Comparison of ENCODE assay signal across 9 cellular contexts in genomic region chr9:93028448-93029006, GRCh38. TPM values are rescaled to one million over a fixed set of nuclear protein-coding genes. Genes with fewer than 3 reads are reported as not detected.
DNase-seq lines count a peak whose midpoint lies in the region; ATAC-seq and TF ChIP-seq lines count a peak whose summit lies in the region.
"Had no signal": no experiment of that assay in that cellular context is flagged by ENCODE, and none has a peak within 500 bp of the region (broad histone marks: within the 10 kb centered on the region; RNA-seq: fewer than 3 reads in every experiment).

No MANE protein-coding gene starts in this region.

- RAD21 ChIA-PET in HCT116 (lab: Charles Lee; ENCODE audit: low non-redundant PET in 1 of 2, low total read pairs in 2 of 2, uncharacterized antibody in 2 of 2, unreplicated experiment in 2 of 2) = no interaction called here

- H3K36me3 ChIP-seq in HCT116 (ENCODE audit: control insufficient read depth in 1 of 2, insufficient read depth in 2 of 2, low read length in 2 of 2) = no peaks in the 10 kb centered on the region

- no peaks in the 10 kb centered on the region for H3K9me3 Mint-ChIP-seq in activated naive CD8-positive, alpha-beta T cell treated with anti-CD3 and anti-CD28 coated beads, Interleukin-2, amount 10 ng/mL, durations not matched to agents 7 days and 5 days

- no peaks in the 10 kb centered on the region for H3K27me3 Mint-ChIP-seq in T-helper 17 cell
- no peaks in the 10 kb centered on the region for H3K27me3 Mint-ChIP-seq in activated naive CD8-positive, alpha-beta T cell treated with anti-CD3 and anti-CD28 coated beads, Interleukin-2, amount 10 ng/mL, durations not matched to agents 7 days and 5 days

- ATAC-seq in HCT116 = peak; percentile 9; the same call in 1 of the 2 replicates
- ATAC-seq in T-helper 17 cell = peak; percentile 93
- peak; percentile 84 for ATAC-seq in activated naive CD8-positive, alpha-beta T cell treated with anti-CD3 and anti-CD28 coated beads, Interleukin-2, amount 10 ng/mL, durations not matched to agents 7 days and 5 days (ENCODE audit: low read depth)
- ATAC-seq in left lobe of liver = no peak
- no peak for ATAC-seq in HG02973 (IDR thresholded peaks at IDR 0.05; ENCODE audit: unreplicated experiment)
- no peak for ATAC-seq in GM21529 (IDR thresholded peaks at IDR 0.05; ENCODE audit: unreplicated experiment)

- no peaks in the 10 kb centered on the region for H3K27me3 ChIP-seq in HCT116 (ENCODE audit: insufficient read depth, low read length)

- peak overlapping the region; percentile 99 for H3K27ac Mint-ChIP-seq in T-helper 17 cell
- H3K27ac Mint-ChIP-seq in activated naive CD8-positive, alpha-beta T cell treated with anti-CD3 and anti-CD28 coated beads, Interleukin-2, amount 10 ng/mL, durations not matched to agents 7 days and 5 days = peak overlapping the region; percentile 90

- TF ChIP-seq POLR2A in HCT116 (IDR thresholded peaks at IDR 0.05; ENCODE audit: borderline replicate concordance, extremely low read depth, insufficient read depth, insufficient read length) = no peak

- POLR2A ChIA-PET in HCT116 (lab: Charles Lee) = no interaction called here
- POLR2A ChIA-PET in activated naive CD8-positive, alpha-beta T cell treated with anti-CD3 and anti-CD28 coated beads, Interleukin-2, amount 10 ng/mL, durations not matched to agents 7 days and 5 days (lab: Charles Lee) = interaction anchor here (0.6 to 2.4 kb wide), 20 partner anchors 13 to 106 kb away, joined by 3 to 25 read pairs (median 5); partner anchors contain the start of genes CARD19 and NINJ1

- peak overlapping the region; percentile 86 for H3K4me3 Mint-ChIP-seq in T-helper 17 cell
- H3K4me3 Mint-ChIP-seq in activated naive CD8-positive, alpha-beta T cell treated with anti-CD3 and anti-CD28 coated beads, Interleukin-2, amount 10 ng/mL, durations not matched to agents 7 days and 5 days = peak overlapping the region; percentile 74

- no peaks in the 10 kb centered on the region for H3K9me2 ChIP-seq in HCT116 (ENCODE audit: insufficient read depth)

- H3K9ac ChIP-seq in HCT116 (ENCODE audit: low read length) = no peak overlapping the region

- CTCF ChIA-PET in HCT116 (lab: Charles Lee) = no interaction called here

- no peak overlapping the region for H2AFZ ChIP-seq in HCT116 (ENCODE audit: low read depth, low read length, poor library complexity, severe bottlenecking)

- H3K79me2 ChIP-seq in HCT116 (ENCODE audit: insufficient read depth, low read length) = no peaks in the 10 kb centered on the region

- peaks cover 12% of the 10 kb centered on the region for H3K36me3 Mint-ChIP-seq in T-helper 17 cell (ENCODE audit: low read depth)
- H3K36me3 Mint-ChIP-seq in activated naive CD8-positive, alpha-beta T cell treated with anti-CD3 and anti-CD28 coated beads, Interleukin-2, amount 10 ng/mL, durations not matched to agents 7 days and 5 days = peaks cover 39% of the 10 kb centered on the region

- no peak for TF ChIP-seq CTCF in HCT116 (IDR thresholded peaks at IDR 0.05 in 2 of 3, conservative IDR thresholded peaks at IDR 0.05 in 1 of 3; ENCODE audit: borderline replicate concordance in 1 of 3, insufficient read depth in 1 of 3, low read depth in 2 of 3, low read length in 2 of 3)

- H3K4me3 ChIP-seq in HCT116 (replicated peaks in 1 of 2; ENCODE audit: low read depth in 1 of 2, low read length in 2 of 2) = no peak overlapping the region

- H3K9me3 ChIP-seq in HCT116 (ENCODE audit: control insufficient read depth in 1 of 2, insufficient read depth in 1 of 2, low read depth in 1 of 2, low read length in 2 of 2) (no peaks in the 10 kb centered on the region), T-helper 17 cell (ENCODE audit: control insufficient read depth, low read length, poor library complexity, severe bottlenecking) (no peaks in the 10 kb centered on the region)

- no peak for TF ChIP-seq RAD21 in HCT116 (IDR thresholded peaks at IDR 0.05; ENCODE audit: low read depth)

- H3K27ac ChIP-seq in HCT116 (ENCODE audit: low read depth, low read length) = no peak overlapping the region

- intact Hi-C loops in HCT116 (cut with micrococcal nuclease) = no loop called here

- H4K20me1 ChIP-seq in HCT116 (ENCODE audit: insufficient read depth) = no peaks in the 10 kb centered on the region

- H3K4me1 ChIP-seq in HCT116 (ENCODE audit: control insufficient read depth in 1 of 2, insufficient read depth in 2 of 2, low read length in 2 of 2) = no peaks in the 10 kb centered on the region

- H3K4me1 Mint-ChIP-seq in T-helper 17 cell = peaks cover 49% of the 10 kb centered on the region
- H3K4me1 Mint-ChIP-seq in activated naive CD8-positive, alpha-beta T cell treated with anti-CD3 and anti-CD28 coated beads, Interleukin-2, amount 10 ng/mL, durations not matched to agents 7 days and 5 days = peaks cover 48% of the 10 kb centered on the region

- no TSS peak for BruUV-seq in HCT116 (replicated peaks; lab: Mats Ljungman, UMichigan)

- no peak for DNase-seq in HCT116 (ENCODE audit: low read depth, low spot score)
- peak; percentile 30 to 61 (median 47) for DNase-seq in T-helper 17 cell
- DNase-seq in activated naive CD8-positive, alpha-beta T cell treated with anti-CD3 and anti-CD28 coated beads, Interleukin-2, amount 10 ng/mL, durations not matched to agents 7 days and 5 days = no peak
- peak; percentile 11 to 19 for DNase-seq in stimulated activated CD8-positive, alpha-beta memory T cell treated with anti-CD3 and anti-CD28 coated beads, Interleukin-4, amount 100 ng/mL, for 4 hours (ENCODE audit: low read depth in 2 of 2, low spot score in 1 of 2)
- DNase-seq in left lobe of liver (ENCODE audit: low spot score) = no peak
- DNase-seq in germinal center (ENCODE audit: low spot score) = no peak

- H3K4me2 ChIP-seq in HCT116 (ENCODE audit: low read length) = no peak overlapping the region

TF ChIP-seq in HCT116, 20 proteins besides CTCF, POLR2A, EP300 and RAD21:
- no peak for TF ChIP-seq ZBTB33 (IDR thresholded peaks at IDR 0.05; ENCODE audit: extremely low read depth, insufficient replicate concordance, low read length)
- TF ChIP-seq YY1 (IDR thresholded peaks at IDR 0.05; ENCODE audit: extremely low read depth, insufficient replicate concordance, low read depth, low read length) = no peak
- no peak for TF ChIP-seq EGR1 (IDR thresholded peaks at IDR 0.05; ENCODE audit: low read depth)
- TF ChIP-seq POLR2AphosphoS5 (IDR thresholded peaks at IDR 0.05; ENCODE audit: low read depth, low read length) = no peak
- TF ChIP-seq JUND (IDR thresholded peaks at IDR 0.05) = no peak
TF ChIP-seq in HCT116: peak in this region for 0.

RNA-seq across cellular contexts. Expression of gene SUSD3, which starts 30.0 kb away (rescaled TPM):
- total RNA-seq in HCT116 (2021; ENCODE audit: unreplicated experiment) = 11.3 TPM
- 15.2 and 16.4 TPM in 2 replicates for polyA plus RNA-seq in HCT116 (2012)
- total RNA-seq in T-helper 17 cell = 10 to 100 TPM; 47.2 to 62.3 TPM
- 10 to 100 TPM; 68.0 to 70.4 TPM for total RNA-seq in activated naive CD8-positive, alpha-beta T cell treated with anti-CD3 and anti-CD28 coated beads, Interleukin-2, amount 10 ng/mL, durations not matched to agents 7 days and 5 days
- 49.7 TPM for total RNA-seq in left lobe of liver
- total RNA-seq: dermis microvascular lymphatic vessel endothelial cell had no signal

Comparison
In these comparisons a context has a peak if more than half of its experiments do, and no peak if none do; other contexts are left out.
1. ATAC-seq: peak in HCT116 (single experiment), T-helper 17 cell (single experiment) and activated naive CD8-positive, alpha-beta T cell treated with anti-CD3 and anti-CD28 coated beads, Interleukin-2, amount 10 ng/mL, durations not matched to agents 7 days and 5 days (single experiment); none in left lobe of liver (single experiment), HG02973 (single experiment) and GM21529 (single experiment).
2. DNase-seq: peak in T-helper 17 cell (3 of 3) and stimulated activated CD8-positive, alpha-beta memory T cell treated with anti-CD3 and anti-CD28 coated beads, Interleukin-4, amount 100 ng/mL, for 4 hours (2 of 2); none in HCT116 (single experiment), activated naive CD8-positive, alpha-beta T cell treated with anti-CD3 and anti-CD28 coated beads, Interleukin-2, amount 10 ng/mL, durations not matched to agents 7 days and 5 days (single experiment), left lobe of liver (single experiment) and germinal center (single experiment).